Comparison of ENCODE assay signal across 26 cellular contexts in genomic region chrX:18457000-18457399, GRCh38.
"Had no signal": no experiment of that assay in that cellular context is flagged by ENCODE, and none has a peak within 500 bp of the region (broad histone marks: within the 10 kb centered on the region; RNA-seq: fewer than 3 reads in every experiment).

No MANE protein-coding gene starts in this region.

- H3K9me3 ChIP-seq: MG63, Peyer's patch, SJCRH30, SK-N-SH had no signal

- H3K4me1 ChIP-seq: Peyer's patch, SJCRH30 had no signal

- DNase-seq: activated CD4-positive, alpha-beta memory T cell treated with anti-CD3 and anti-CD28 coated beads, Interleukin-2, amount 10 ng/mL, durations not matched to agents 7 days and 5 days; activated CD4-positive, alpha-beta T cell treated with anti-CD3 and anti-CD28 coated beads for 36 hours; activated CD4-positive, alpha-beta T cell treated with anti-CD3 and anti-CD28 coated beads, Interleukin-2, amount 50 U/mL, for 1 hour; activated gamma-delta T cell; activated naive CD4-positive, alpha-beta T cell treated with anti-CD3 and anti-CD28 coated beads for 36 hours; activated T-cell treated with anti-CD3 and anti-CD28 coated beads for 4 hours; activated T-cell treated with anti-CD3 and anti-CD28 coated beads, Interleukin-2, amount 50 U/mL, for 48 hours; brain microvascular endothelial cell; MG63; NCI-H1105; NCI-H1436; NCI-H1694 treated with DMSO at 0.1 percent for 48 hours; NCI-H2029 treated with DMSO at 0.1 percent for 48 hours; NCI-H345; NCI-H524; Peyer's patch; Right ventricle myocardium superior; SJCRH30; SK-N-SH; T-helper 1 cell; WERI-Rb-1 had no signal

- H3K36me3 ChIP-seq: brain microvascular endothelial cell, cardiac muscle cell, MG63, Peyer's patch, SJCRH30 had no signal

- H3K9me2 ChIP-seq: SK-N-SH had no signal

- H3K27ac ChIP-seq: brain microvascular endothelial cell, cardiac muscle cell, KMS-11, Peyer's patch, RWPE1, SJCRH30, WERI-Rb-1 had no signal

- H3K27me3 Mint-ChIP-seq: activated CD4-positive, alpha-beta memory T cell treated with anti-CD3 and anti-CD28 coated beads, Interleukin-2, amount 10 ng/mL, durations not matched to agents 7 days and 5 days; activated CD4-positive, alpha-beta T cell treated with anti-CD3 and anti-CD28 coated beads for 36 hours; activated naive CD8-positive, alpha-beta T cell; activated T-helper 17 cell treated with anti-CD3 and anti-CD28 coated beads, Interleukin-2, amount 50 U/mL, for 72 hours had no signal

- ATAC-seq: activated CD4-positive, alpha-beta T cell treated with anti-CD3 and anti-CD28 coated beads for 36 hours; activated T-helper 17 cell treated with anti-CD3 and anti-CD28 coated beads, Interleukin-2, amount 50 U/mL, for 72 hours had no signal

- H3K4me3 Mint-ChIP-seq: activated CD4-positive, alpha-beta memory T cell treated with anti-CD3 and anti-CD28 coated beads, Interleukin-2, amount 10 ng/mL, durations not matched to agents 7 days and 5 days; activated CD4-positive, alpha-beta T cell treated with anti-CD3 and anti-CD28 coated beads for 36 hours; activated naive CD4-positive, alpha-beta T cell treated with anti-CD3 and anti-CD28 coated beads for 36 hours; activated naive CD8-positive, alpha-beta T cell; activated T-helper 17 cell treated with anti-CD3 and anti-CD28 coated beads, Interleukin-2, amount 50 U/mL, for 72 hours had no signal

- H3K4me2 ChIP-seq: KMS-11, SK-N-SH had no signal

- H3K9me3 Mint-ChIP-seq: activated CD4-positive, alpha-beta memory T cell treated with anti-CD3 and anti-CD28 coated beads, Interleukin-2, amount 10 ng/mL, durations not matched to agents 7 days and 5 days; activated naive CD4-positive, alpha-beta T cell treated with anti-CD3 and anti-CD28 coated beads for 36 hours; activated T-helper 17 cell treated with anti-CD3 and anti-CD28 coated beads, Interleukin-2, amount 50 U/mL, for 72 hours had no signal

- H3K27ac Mint-ChIP-seq: activated CD4-positive, alpha-beta memory T cell treated with anti-CD3 and anti-CD28 coated beads, Interleukin-2, amount 10 ng/mL, durations not matched to agents 7 days and 5 days; activated CD4-positive, alpha-beta T cell treated with anti-CD3 and anti-CD28 coated beads for 36 hours; activated naive CD4-positive, alpha-beta T cell treated with anti-CD3 and anti-CD28 coated beads for 36 hours; activated naive CD8-positive, alpha-beta T cell; activated T-helper 17 cell treated with anti-CD3 and anti-CD28 coated beads, Interleukin-2, amount 50 U/mL, for 72 hours had no signal

- H3K27me3 ChIP-seq: brain microvascular endothelial cell, cardiac muscle cell, MG63, Peyer's patch, SJCRH30 had no signal

- H3K4me3 ChIP-seq: cardiac muscle cell, MG63, Peyer's patch, SJCRH30 had no signal

- H3K4me1 Mint-ChIP-seq: activated CD4-positive, alpha-beta memory T cell treated with anti-CD3 and anti-CD28 coated beads, Interleukin-2, amount 10 ng/mL, durations not matched to agents 7 days and 5 days; activated CD4-positive, alpha-beta T cell treated with anti-CD3 and anti-CD28 coated beads for 36 hours; activated T-helper 17 cell treated with anti-CD3 and anti-CD28 coated beads, Interleukin-2, amount 50 U/mL, for 72 hours had no signal

- H3K36me3 Mint-ChIP-seq: activated naive CD8-positive, alpha-beta T cell had no signal
